Comparison of ENCODE assay signal across 8 cellular contexts in genomic region chr2:177392373-177393246, GRCh38. TPM values are rescaled to one million over a fixed set of nuclear protein-coding genes. Genes with fewer than 3 reads are reported as not detected.
DNase-seq lines count a peak whose midpoint lies in the region; ATAC-seq and TF ChIP-seq lines count a peak whose summit lies in the region.

TSS of gene AGPS (plus strand) at chr2:177392773. CDS start at chr2:177392790, 17 bp downstream.

- H3K36me3 Mint-ChIP-seq in immature natural killer cell = no peaks in the 10 kb centered on the region

- H3K4me1 ChIP-seq in mammary epithelial cell (ENCODE audit: insufficient read depth, low read length) = peaks cover 31% of the 10 kb centered on the region

- peak within 1 kb of the TSS; percentile 71 for H3K9ac ChIP-seq in mammary epithelial cell (ENCODE audit: insufficient read depth, low read length)

- DNase-seq in NCI-H524 (lab: John Stamatoyannopoulos, UW) = peak; percentile 7 to 61
- no peak for DNase-seq in NCI-H524 treated with DMSO at 0.1 percent for 48 hours (lab: John Stamatoyannopoulos, UW)
- DNase-seq in NCI-H2081 treated with DMSO at 0.1 percent for 48 hours (lab: John Stamatoyannopoulos, UW) = peak; percentile 18
- DNase-seq in mammary epithelial cell = peak; percentile 61
- DNase-seq in immature natural killer cell = peak; percentile 74 to 75 (median 74)
- DNase-seq in stimulated activated CD4-positive, alpha-beta T cell treated with anti-CD3 and anti-CD28 coated beads, Interleukin-12 subunit alpha, Interleukin-12 subunit beta, amount 100 ng/mL, for 24 hours (ENCODE audit: low read depth in 2 of 2) = peak; percentile 54 to 70

- peak within 1 kb of the TSS; percentile 66 to 73 (median 70) for H3K4me3 ChIP-seq in mammary epithelial cell (replicated peaks in 1 of 3; ENCODE audit: insufficient read depth in 1 of 3, low read depth in 2 of 3, low read length in 3 of 3)

- in situ Hi-C loops in mammary epithelial cell (cut with MboI; ENCODE audit: low sequenced_read_pairs in 2 of 2) = loop anchor here in 1 of 2 donors (10.0 kb wide), 1 partner anchor 48 kb away; no protein-coding TSS in a partner anchor

- peaks cover 44 to 59% of the 10 kb centered on the region in 2 donors for H3K4me1 Mint-ChIP-seq in immature natural killer cell

- TF ChIP-seq CTCF in VCaP (conservative IDR thresholded peaks at IDR 0.05) (peak; percentile 16), mammary epithelial cell (conservative IDR thresholded peaks at IDR 0.05 in 1 of 2, IDR thresholded peaks at IDR 0.05 in 1 of 2; ENCODE audit: extremely low read depth in 1 of 2, insufficient read depth in 1 of 2, low read depth in 1 of 2, low read length in 2 of 2) (peak; percentile 3 to 22)

- H3K4me3 Mint-ChIP-seq in immature natural killer cell = peak within 1 kb of the TSS; percentile 89 to 96 (median 91)

- no peaks in the 10 kb centered on the region for H4K20me1 ChIP-seq in mammary epithelial cell (ENCODE audit: insufficient read depth, low read length)

- H3K27me3 Mint-ChIP-seq in immature natural killer cell (ENCODE audit: low read depth in 3 of 3) = peaks cover 0 to 6% (median 3%) of the 10 kb centered on the region in 3 donors

- no peaks in the 10 kb centered on the region for H3K27me3 ChIP-seq in mammary epithelial cell (ENCODE audit: insufficient read depth, low read length)

- BruUV-seq in mammary epithelial cell (replicated peaks; lab: Mats Ljungman, UMichigan) = no TSS peak

- H3K9me3 Mint-ChIP-seq in immature natural killer cell = no peaks in the 10 kb centered on the region

- H2AFZ ChIP-seq in mammary epithelial cell (ENCODE audit: low read depth, low read length) = peak within 1 kb of the TSS; percentile 97

- H3K27ac ChIP-seq in VCaP (peak within 1 kb of the TSS; percentile 76), mammary epithelial cell (ENCODE audit: insufficient read depth, low read depth, low read length) (peak within 1 kb of the TSS; percentile 25)

- CTCF ChIA-PET in mammary epithelial cell (lab: Charles Lee; ENCODE audit: low non-redundant PET) = interaction anchor here (0.7 kb wide), 1 partner anchor 111 kb away, joined by 10 read pairs; no protein-coding TSS in a partner anchor

- dilution Hi-C loops in mammary epithelial cell (cut with HindIII; ENCODE audit: low sequenced_read_pairs) = no loop called here

- intact Hi-C loops in mammary epithelial cell (cut with micrococcal nuclease) = loop anchor here (1.0 kb wide), 1 partner anchor 24 kb away; no protein-coding TSS in a partner anchor

- H3K9me3 ChIP-seq in mammary epithelial cell (replicated peaks; ENCODE audit: insufficient read depth, low read length) = no peaks in the 10 kb centered on the region

- H3K27ac Mint-ChIP-seq in immature natural killer cell = peak within 1 kb of the TSS; percentile 85 to 94 (median 89)

- peak within 1 kb of the TSS; percentile 94 for H3K4me2 ChIP-seq in mammary epithelial cell (ENCODE audit: insufficient read depth, low read depth, low read length)

- no peaks in the 10 kb centered on the region for H3K36me3 ChIP-seq in mammary epithelial cell (ENCODE audit: insufficient read depth, low read length)

- H3K79me2 ChIP-seq in mammary epithelial cell (ENCODE audit: insufficient read depth, low read length) = peaks cover 50% of the 10 kb centered on the region

- 2% methylated on average over 36 of the region's 84 CpGs for WGBS in mammary epithelial cell (ENCODE audit: low coverage, missing lambda C conversion rate)

- ATAC-seq in HG02943 (IDR thresholded peaks at IDR 0.05; ENCODE audit: low read depth, unreplicated experiment) = peak; percentile 91

RNA-seq across cellular contexts. Expression of gene AGPS, which starts in this region (rescaled TPM):
- 10 to 100 TPM; 42.8 to 52.4 TPM for total RNA-seq in mammary epithelial cell
- polyA plus RNA-seq in mammary epithelial cell (11.8 TPM), immature natural killer cell (10 to 100 TPM; 16.1 to 27.2 (median 18.0) TPM)
- polyA minus RNA-seq in mammary epithelial cell = 7.0 TPM
